12 cellular contexts compared by ENCODE assay signal in the genomic region with DNA sequence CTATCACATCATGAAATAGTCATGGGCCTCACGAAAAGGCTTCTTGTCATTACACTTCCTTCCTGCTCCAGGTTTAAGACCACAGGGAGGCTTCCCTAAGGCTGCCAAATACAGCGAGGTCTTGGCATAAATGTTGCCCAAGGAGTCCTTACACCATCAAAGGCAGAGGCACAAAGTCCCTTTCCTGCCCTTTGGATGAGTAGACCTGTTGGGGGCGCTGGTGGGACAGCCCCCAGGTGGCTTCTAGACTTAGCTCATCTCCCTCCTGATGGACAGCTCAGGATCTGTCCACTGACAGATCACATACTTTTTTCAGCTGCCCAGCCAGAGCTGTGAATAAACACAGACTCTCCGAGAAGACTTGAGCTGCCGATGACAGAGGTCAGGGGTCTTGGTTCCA. TPM values are rescaled to one million over a fixed set of nuclear protein-coding genes. Genes with fewer than 3 reads are reported as not detected.
A peak's percentile ranks its signal among the peaks of the same experiment; 100 is the strongest.
DNase-seq lines count a peak whose midpoint lies in the region; ATAC-seq and TF ChIP-seq lines count a peak whose summit lies in the region.
"Had no signal": no experiment of that assay in that cellular context is flagged by ENCODE, and none has a peak within 500 bp of the region (broad histone marks: within the 10 kb centered on the region; RNA-seq: fewer than 3 reads in every experiment).

No MANE protein-coding gene starts in this region.

- H3K27me3 ChIP-seq in HL-60 (ENCODE audit: insufficient read depth, poor library complexity, severe bottlenecking) = no peaks in the 10 kb centered on the region
- H3K27me3 ChIP-seq in left lung = no peaks in the 10 kb centered on the region

- H3K27ac ChIP-seq in HL-60 (replicated peaks) = peak overlapping the region; percentile 56
- H3K27ac ChIP-seq in left lung = peak overlapping the region; percentile 69 to 90

- H3K36me3 Mint-ChIP-seq in mesothelial cell of epicardium = no peaks in the 10 kb centered on the region

- no peaks in the 10 kb centered on the region for H3K27me3 Mint-ChIP-seq in mesothelial cell of epicardium (ENCODE audit: low read depth)

- no peak overlapping the region for H3K27ac Mint-ChIP-seq in mesothelial cell of epicardium

- H3K36me3 ChIP-seq in left lung = no peaks in the 10 kb centered on the region
- H3K36me3 ChIP-seq: thoracic aorta had no signal

- peaks cover 7 to 64% of the 10 kb centered on the region in 2 donors for H3K4me1 ChIP-seq in left lung

- H3K4me3 ChIP-seq in HL-60 (replicated peaks; ENCODE audit: insufficient read depth, low read length) = no peak overlapping the region
- no peak overlapping the region for H3K4me3 ChIP-seq in left lung
- H3K4me3 ChIP-seq: thoracic aorta had no signal

- intact Hi-C loops in left lung (cut with DNase I) = no loop called here

- ATAC-seq in left lung = no peak

- H3K9me3 ChIP-seq in left lung = no peaks in the 10 kb centered on the region
- H3K9me3 ChIP-seq: Caco-2, thoracic aorta had no signal

- TF ChIP-seq CTCF in HL-60 (IDR thresholded peaks at IDR 0.05; ENCODE audit: insufficient read depth, low read length) (peak; percentile 30), left lung (IDR thresholded peaks at IDR 0.05) (no peak), mesothelial cell of epicardium (IDR thresholded peaks at IDR 0.05; ENCODE audit: unreplicated experiment) (no peak)

- H3K4me3 Mint-ChIP-seq in mesothelial cell of epicardium = no peak overlapping the region

- DNase-seq in CD1c-positive myeloid dendritic cell (ENCODE audit: extremely low spot score) (peak; percentile 48), HL-60 (ENCODE audit: low read depth in 1 of 2, low spot score in 1 of 2) (peak; percentile 88 to 91), SKM-1 treated with dmso at 0.1 percent for 144 hours (lab: John Stamatoyannopoulos, UW; ENCODE audit: unreplicated experiment) (peak; percentile 69), left lung (no peak), NCI-H2029 treated with DMSO at 0.1 percent for 48 hours (lab: John Stamatoyannopoulos, UW) (no peak), middle frontal gyrus (ENCODE audit: extremely low spot score, low spot score) (no peak), mesothelial cell of epicardium (ENCODE audit: low spot score in 2 of 2, unreplicated experiment in 2 of 2) (no peak), NCI-H774 (lab: John Stamatoyannopoulos, UW) (no peak)
- DNase-seq: activated naive CD4-positive, alpha-beta T cell treated with anti-CD3 and anti-CD28 coated beads, Interleukin-2, amount 50 U/mL, for 16 hours; Caco-2; NCI-H1694 had no signal

- no peaks in the 10 kb centered on the region for H3K9me3 Mint-ChIP-seq in mesothelial cell of epicardium

- no peaks in the 10 kb centered on the region for H3K4me1 Mint-ChIP-seq in mesothelial cell of epicardium

RNA-seq across cellular contexts. Expression of a gene that starts 15.5 kb away (rescaled TPM):
- 100 to 1,000 TPM in 1 of 2 donors, 10 to 100 TPM in 1; 75.1 to 103 TPM for total RNA-seq in left lung
- 15.7 to 16.3 TPM (median 15.7 TPM) in 3 replicates for total RNA-seq in mesothelial cell of epicardium

Comparison
In these comparisons a context has a peak if more than half of its experiments do, and no peak if none do; other contexts are left out.
1. DNase-seq: peak in CD1c-positive myeloid dendritic cell (single experiment), HL-60 (2 of 2) and SKM-1 treated with dmso at 0.1 percent for 144 hours (single experiment); none in left lung (0 of 2), NCI-H2029 treated with DMSO at 0.1 percent for 48 hours (single experiment), middle frontal gyrus (single experiment), mesothelial cell of epicardium (0 of 2) and NCI-H774 (single experiment).